In the genomic region with DNA sequence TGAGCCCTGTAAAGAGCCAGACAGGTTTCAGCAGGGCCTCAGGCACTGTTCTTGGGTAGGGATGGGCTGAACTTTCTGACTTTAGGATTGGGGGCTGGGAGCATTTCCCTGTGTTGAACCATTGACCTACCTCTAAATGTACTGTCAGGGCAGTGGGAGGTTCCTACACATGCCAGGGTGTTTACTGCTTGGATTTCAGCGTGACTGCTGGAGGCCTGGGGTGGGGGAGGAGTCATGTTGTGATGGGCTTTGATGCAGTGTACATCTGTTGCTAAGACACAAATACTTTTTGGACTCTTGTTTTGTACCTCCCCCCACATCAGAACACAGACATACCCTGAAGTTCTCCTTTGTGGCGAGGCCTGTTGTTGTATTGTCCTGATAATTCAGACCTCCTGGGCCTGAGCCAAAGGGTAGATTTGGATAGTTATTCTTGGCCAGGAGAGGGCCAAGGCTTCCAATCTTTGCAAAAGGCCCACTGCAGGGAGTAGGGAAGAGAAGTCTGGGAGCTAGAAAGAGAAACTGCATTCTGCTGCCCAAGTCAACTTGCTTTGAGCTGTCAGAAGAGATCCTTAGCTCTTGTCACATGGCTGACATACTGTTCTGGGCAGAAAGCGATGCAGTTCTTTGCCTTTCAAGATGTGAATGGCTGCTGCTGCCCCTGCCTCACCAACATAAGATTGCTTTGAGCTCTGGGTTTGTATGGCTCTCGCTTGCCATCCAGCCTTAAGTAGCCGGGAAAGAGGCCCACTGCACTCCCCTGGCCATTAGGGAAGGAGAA, we compare ENCODE assay signal across 8 cellular contexts.
DNase-seq lines count a peak whose midpoint lies in the region; ATAC-seq and TF ChIP-seq lines count a peak whose summit lies in the region.

No MANE protein-coding gene starts in this region.

- DNase-seq in DMS 273 (lab: John Stamatoyannopoulos, UW; ENCODE audit: unreplicated experiment) = peak; percentile 72
- no peak for DNase-seq in DMS 273 treated with DMSO at 0.1 percent for 48 hours (lab: John Stamatoyannopoulos, UW)
- DNase-seq in fibroblast of the conjunctiva (ENCODE audit: low read depth) = peak; percentile 95
- peak; percentile 62 for DNase-seq in pons (ENCODE audit: low spot score)
- no peak for DNase-seq in retina
- DNase-seq in RPMI8226 = no peak

- no peak for ATAC-seq in HG02884 (IDR thresholded peaks at IDR 0.05; ENCODE audit: unreplicated experiment)

- TF ChIP-seq CTCF in VCaP (conservative IDR thresholded peaks at IDR 0.05) = no peak; the same call in 1 of the 2 replicates

- H3K27ac ChIP-seq in VCaP = peak overlapping the region; percentile 98; the same call in 1 of the 2 replicates

Comparison
In these comparisons a context has a peak if more than half of its experiments do, and no peak if none do; other contexts are left out.
1. DNase-seq: peak in DMS 273 (single experiment), fibroblast of the conjunctiva (single experiment) and pons (single experiment); none in DMS 273 treated with DMSO at 0.1 percent for 48 hours (single experiment), retina (single experiment) and RPMI8226 (single experiment).